In genomic region chr7:158584392-158584791, GRCh38 we compare ENCODE assay signal across 2 cellular contexts.
TF ChIP-seq lines count a peak whose summit lies in the region.

No MANE protein-coding gene starts in this region.

TF ChIP-seq in HepG2, 621 proteins besides CTCF, POLR2A, EP300 and RAD21:
- no peak for TF ChIP-seq ZBTB33 (CRISPR knock-in tag; IDR thresholded peaks at IDR 0.05)
- TF ChIP-seq ZNF792 (CRISPR knock-in tag; IDR thresholded peaks at IDR 0.05): no peak
- no peak for TF ChIP-seq ERF (CRISPR knock-in tag; IDR thresholded peaks at IDR 0.05)
- TF ChIP-seq GZF1 (CRISPR knock-in tag; IDR thresholded peaks at IDR 0.05): no peak
- no peak for TF ChIP-seq ZNF367 (CRISPR knock-in tag; IDR thresholded peaks at IDR 0.05; ENCODE audit: borderline replicate concordance)
- no peak for TF ChIP-seq ZNF891 (CRISPR knock-in tag; IDR thresholded peaks at IDR 0.05)
- TF ChIP-seq TEAD2 (CRISPR knock-in tag; IDR thresholded peaks at IDR 0.05): no peak
- TF ChIP-seq SRY (CRISPR knock-in tag; IDR thresholded peaks at IDR 0.05): no peak
- TF ChIP-seq ZNF333 (CRISPR knock-in tag; IDR thresholded peaks at IDR 0.05; ENCODE audit: borderline replicate concordance): no peak
- no peak for TF ChIP-seq ZNF44 (CRISPR knock-in tag; IDR thresholded peaks at IDR 0.05)

TF ChIP-seq in neural cell, 6 proteins besides CTCF, POLR2A, EP300 and RAD21 (continued from another document):
- TF ChIP-seq REST (IDR thresholded peaks at IDR 0.05; ENCODE audit: borderline replicate concordance) (no peak), EZH2 (IDR thresholded peaks at IDR 0.05; ENCODE audit: borderline replicate concordance, insufficient read depth, low read length, poor library complexity, severe bottlenecking) (no peak), POLR2AphosphoS5 (IDR thresholded peaks at IDR 0.05) (no peak)
